Comparison of ENCODE assay signal across 1 cellular context in the genomic region with DNA sequence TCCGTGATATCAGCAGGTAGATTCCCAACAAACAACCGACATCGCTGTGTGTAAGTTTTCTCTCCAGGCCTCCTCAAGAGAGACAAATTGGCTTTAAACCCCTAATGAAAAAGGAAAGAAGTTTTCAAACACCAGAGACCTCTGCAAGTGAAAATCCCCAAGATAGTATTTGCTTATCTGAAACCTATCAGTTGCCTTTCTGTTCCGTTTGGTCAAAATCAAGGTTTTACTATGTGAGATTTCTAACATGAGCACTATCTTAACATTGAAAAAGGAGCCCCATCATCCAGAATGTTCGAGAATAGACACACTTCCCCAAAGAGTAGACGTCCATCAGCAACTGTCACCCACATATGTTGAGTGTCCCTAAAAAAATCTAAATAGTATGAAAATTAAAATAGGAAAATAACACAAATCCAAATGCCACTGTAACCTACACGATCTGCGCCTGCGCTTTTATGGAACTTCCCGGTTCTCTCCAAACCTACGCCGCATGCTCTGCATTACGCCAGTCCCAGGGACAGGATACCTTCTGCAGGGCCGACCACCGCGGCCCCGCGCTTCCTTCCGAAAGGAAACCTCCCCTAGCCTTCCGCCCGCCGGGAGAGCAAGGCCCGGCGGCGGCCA.
TF ChIP-seq lines count a peak whose summit lies in the region.

No MANE protein-coding gene starts in this region.

TF ChIP-seq in GM23338, 12 proteins besides CTCF, POLR2A, EP300 and RAD21 (continued from another document):
- TF ChIP-seq, protein P1, sequence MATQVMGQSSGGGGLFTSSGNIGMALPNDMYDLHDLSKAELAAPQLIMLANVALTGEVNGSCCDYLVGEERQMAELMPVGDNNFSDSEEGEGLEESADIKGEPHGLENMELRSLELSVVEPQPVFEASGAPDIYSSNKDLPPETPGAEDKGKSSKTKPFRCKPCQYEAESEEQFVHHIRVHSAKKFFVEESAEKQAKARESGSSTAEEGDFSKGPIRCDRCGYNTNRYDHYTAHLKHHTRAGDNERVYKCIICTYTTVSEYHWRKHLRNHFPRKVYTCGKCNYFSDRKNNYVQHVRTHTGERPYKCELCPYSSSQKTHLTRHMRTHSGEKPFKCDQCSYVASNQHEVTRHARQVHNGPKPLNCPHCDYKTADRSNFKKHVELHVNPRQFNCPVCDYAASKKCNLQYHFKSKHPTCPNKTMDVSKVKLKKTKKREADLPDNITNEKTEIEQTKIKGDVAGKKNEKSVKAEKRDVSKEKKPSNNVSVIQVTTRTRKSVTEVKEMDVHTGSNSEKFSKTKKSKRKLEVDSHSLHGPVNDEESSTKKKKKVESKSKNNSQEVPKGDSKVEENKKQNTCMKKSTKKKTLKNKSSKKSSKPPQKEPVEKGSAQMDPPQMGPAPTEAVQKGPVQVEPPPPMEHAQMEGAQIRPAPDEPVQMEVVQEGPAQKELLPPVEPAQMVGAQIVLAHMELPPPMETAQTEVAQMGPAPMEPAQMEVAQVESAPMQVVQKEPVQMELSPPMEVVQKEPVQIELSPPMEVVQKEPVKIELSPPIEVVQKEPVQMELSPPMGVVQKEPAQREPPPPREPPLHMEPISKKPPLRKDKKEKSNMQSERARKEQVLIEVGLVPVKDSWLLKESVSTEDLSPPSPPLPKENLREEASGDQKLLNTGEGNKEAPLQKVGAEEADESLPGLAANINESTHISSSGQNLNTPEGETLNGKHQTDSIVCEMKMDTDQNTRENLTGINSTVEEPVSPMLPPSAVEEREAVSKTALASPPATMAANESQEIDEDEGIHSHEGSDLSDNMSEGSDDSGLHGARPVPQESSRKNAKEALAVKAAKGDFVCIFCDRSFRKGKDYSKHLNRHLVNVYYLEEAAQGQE (IDR thresholded peaks at IDR 0.05; ENCODE audit: unreplicated experiment), result no peak
- TF ChIP-seq EZH2 (IDR thresholded peaks at IDR 0.05; ENCODE audit: low read depth, unreplicated experiment) (no peak), NANOG (IDR thresholded peaks at IDR 0.05; ENCODE audit: borderline replicate concordance) (no peak), POLR2AphosphoS5 (IDR thresholded peaks at IDR 0.05; ENCODE audit: low read depth) (no peak), ZNF114 (CRISPR knock-in tag; IDR thresholded peaks at IDR 0.05) (no peak)
